Comparison of ENCODE assay signal across 8 cellular contexts in the genomic region with DNA sequence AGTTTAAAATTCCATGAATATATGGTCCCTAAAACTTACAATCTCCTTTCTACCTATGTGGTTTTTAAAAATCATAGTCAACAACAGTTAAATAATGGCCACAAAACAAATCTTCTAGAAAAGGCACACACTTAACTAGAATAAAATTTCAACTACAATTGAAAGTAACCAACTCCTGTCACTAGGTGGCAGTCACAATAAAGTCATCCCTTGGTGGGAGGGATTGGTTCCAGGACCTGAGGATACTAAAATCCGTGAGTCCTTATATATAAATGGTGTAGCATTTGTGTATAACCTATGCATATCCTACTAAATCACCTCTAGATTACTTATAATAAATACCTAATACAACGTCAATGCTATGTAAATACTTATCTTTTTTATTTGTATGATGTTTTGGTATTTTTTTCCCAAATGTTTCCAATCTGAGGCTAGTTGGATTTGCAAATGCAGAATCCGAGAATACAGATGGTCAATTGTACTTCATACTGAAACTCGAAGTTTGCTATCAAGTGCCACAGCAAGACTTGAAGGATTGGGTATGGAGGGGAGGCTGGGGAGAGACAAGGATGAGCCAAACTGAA.
DNase-seq lines count a peak whose midpoint lies in the region; ATAC-seq, FAIRE-seq and TF ChIP-seq lines count a peak whose summit lies in the region.

No MANE protein-coding gene starts in this region.

- peaks cover 12% of the 10 kb centered on the region for H3K4me1 ChIP-seq in ACC112 (ENCODE audit: control insufficient read depth, insufficient read depth, low read length, unreplicated experiment)
- peaks cover 5% of the 10 kb centered on the region for H3K4me1 ChIP-seq in body of pancreas
- H3K4me1 ChIP-seq in uterus: no peaks in the 10 kb centered on the region
- no peaks in the 10 kb centered on the region for H3K4me1 ChIP-seq in ovary (ENCODE audit: insufficient read depth)

- FAIRE-seq in GM12892 (lab: Jason Lieb, UNC): no peak

- 17 to 18% methylated on average over 4 of the region's 4 CpGs for WGBS in body of pancreas, 2 donors
- WGBS in ovary, 3 donors: 11 to 26% (median 22%) methylated on average over 4 of the region's 4 CpGs

- H3K27ac ChIP-seq in ACC112 (ENCODE audit: low read depth, low read length) (peak overlapping the region; percentile 26), body of pancreas (no peak overlapping the region), uterus (no peak overlapping the region), ovary (no peak overlapping the region)

- no peak overlapping the region for H3K4me3 ChIP-seq in ACC112 (ENCODE audit: low read depth, low read length)
- no peak overlapping the region for H3K4me3 ChIP-seq in body of pancreas
- H3K4me3 ChIP-seq in uterus: no peak overlapping the region
- H3K4me3 ChIP-seq in ovary: no peak overlapping the region

- H3K9me3 ChIP-seq in body of pancreas: no peaks in the 10 kb centered on the region
- no peaks in the 10 kb centered on the region for H3K9me3 ChIP-seq in uterus
- no peaks in the 10 kb centered on the region for H3K9me3 ChIP-seq in ovary

- TF ChIP-seq POLR2A in GM12892 (IDR thresholded peaks at IDR 0.05; ENCODE audit: low read depth, low read length) (no peak), body of pancreas (IDR thresholded peaks at IDR 0.05) (no peak), uterus (IDR thresholded peaks at IDR 0.05) (no peak), ovary (IDR thresholded peaks at IDR 0.05) (no peak)

- H3K36me3 ChIP-seq in ACC112 (ENCODE audit: insufficient read depth, low read length): no peaks in the 10 kb centered on the region
- H3K36me3 ChIP-seq in body of pancreas (replicated peaks in 1 of 2; ENCODE audit: insufficient read depth in 1 of 2, low read depth in 2 of 2): no peaks in the 10 kb centered on the region
- no peaks in the 10 kb centered on the region for H3K36me3 ChIP-seq in uterus
- no peaks in the 10 kb centered on the region for H3K36me3 ChIP-seq in ovary

- no peaks in the 10 kb centered on the region for H3K27me3 ChIP-seq in ACC112 (ENCODE audit: insufficient read depth, low read length)
- H3K27me3 ChIP-seq in body of pancreas: no peaks in the 10 kb centered on the region
- H3K27me3 ChIP-seq in uterus: no peaks in the 10 kb centered on the region
- H3K27me3 ChIP-seq in ovary: no peaks in the 10 kb centered on the region

- no peak for TF ChIP-seq EP300 in ovary (IDR thresholded peaks at IDR 0.05)

- peak; percentile 13 for DNase-seq in GM12892 (ENCODE audit: insufficient read length)
- peak; percentile 37 for DNase-seq in NCI-H345 (lab: John Stamatoyannopoulos, UW)
- DNase-seq in body of pancreas: peak in 2 of 4 donors; percentile 23 to 41
- DNase-seq in iris pigment epithelial cell (ENCODE audit: low read depth): peak; percentile 59
- no peak for DNase-seq in uterus
- no peak for DNase-seq in ovary
- DNase-seq in effector CD8-positive, alpha-beta T cell (lab: John Stamatoyannopoulos, UW): no peak

- H2AFZ ChIP-seq in ACC112 (ENCODE audit: low read length, unreplicated experiment): peak overlapping the region; percentile 92

- TF ChIP-seq CTCF in body of pancreas (IDR thresholded peaks at IDR 0.05) (peak; percentile 15 to 62 (median 58)), uterus (IDR thresholded peaks at IDR 0.05) (peak; percentile 23 to 48 (median 40)), ovary (IDR thresholded peaks at IDR 0.05) (no peak)

- ATAC-seq in body of pancreas: peak; percentile 71

- intact Hi-C loops in body of pancreas (cut with DNase I) (no loop called here), uterus (cut with DNase I; ENCODE audit: low total_unique reads) (no loop called here), ovary (cut with DNase I) (no loop called here)

- no peaks in the 10 kb centered on the region for H3K79me2 ChIP-seq in ACC112 (ENCODE audit: control insufficient read depth, insufficient read depth, low read length, unreplicated experiment)

Comparison
In these comparisons a context has a peak if more than half of its experiments do, and no peak if none do; other contexts are left out.
1. DNase-seq: peak in GM12892 (single experiment), NCI-H345 (single experiment) and iris pigment epithelial cell (single experiment); none in uterus (0 of 2), ovary (0 of 5) and effector CD8-positive, alpha-beta T cell (single experiment).
2. CTCF ChIP-seq: peak in body of pancreas (7 of 7) and uterus (4 of 4); none in ovary (0 of 3).